8 cellular contexts compared by ENCODE assay signal in genomic region chr2:127085260-127085666, GRCh38. TPM values are rescaled to one million over a fixed set of nuclear protein-coding genes. Genes with fewer than 3 reads are reported as not detected.
A peak's percentile ranks its signal among the peaks of the same experiment; 100 is the strongest.
DNase-seq lines count a peak whose midpoint lies in the region; ATAC-seq and TF ChIP-seq lines count a peak whose summit lies in the region.

No MANE protein-coding gene starts in this region.

- peaks cover 97 to 100% (median 99%) of the 10 kb centered on the region in 10 experiments for H3K4me1 ChIP-seq in BLaER1 treated with 17β-estradiol and CSF1 and Interleukin-3, amounts not matched to agents 10 nM and 100 nM

- no peaks in the 10 kb centered on the region for H3K27me3 ChIP-seq in BLaER1 treated with 17β-estradiol and CSF1 and Interleukin-3, amounts not matched to agents 10 nM and 100 nM

- peak overlapping the region; percentile 95 to 99 (median 98) for H3K4me2 ChIP-seq in BLaER1 treated with 17β-estradiol and CSF1 and Interleukin-3, amounts not matched to agents 10 nM and 100 nM

- peak; percentile 38 for ATAC-seq in stimulated activated memory B cell treated with anti-CD40 and anti-IgM and Interleukin-4, amounts not matched to agents 10 μg/mL and 1 μg/mL and 100 μg/mL, for 72 hours

- H3K27me3 Mint-ChIP-seq in stimulated activated memory B cell treated with anti-CD40 and anti-IgM and Interleukin-4, amounts not matched to agents 10 μg/mL and 1 μg/mL and 100 μg/mL, for 72 hours = no peaks in the 10 kb centered on the region

- peak overlapping the region in 6 of 10 experiments; percentile 22 to 65 (median 46); a peak in 9 of 20 replicates for H3K4me3 ChIP-seq in BLaER1 treated with 17β-estradiol and CSF1 and Interleukin-3, amounts not matched to agents 10 nM and 100 nM
- no peak overlapping the region for H3K4me3 ChIP-seq in fibroblast of pulmonary artery (replicated peaks; ENCODE audit: low read depth, low read length)

- H3K27ac ChIP-seq in BLaER1 treated with 17β-estradiol and CSF1 and Interleukin-3, amounts not matched to agents 10 nM and 100 nM = peak overlapping the region; percentile 46 to 98 (median 96); a peak in 21 of 22 replicates

- peaks cover 0 to 78% (median 5%) of the 10 kb centered on the region in 11 experiments; a peak in 10 of 22 replicates for H4K20me1 ChIP-seq in BLaER1 treated with 17β-estradiol and CSF1 and Interleukin-3, amounts not matched to agents 10 nM and 100 nM

- no peaks in the 10 kb centered on the region for H3K9me3 Mint-ChIP-seq in stimulated activated memory B cell treated with anti-CD40 and anti-IgM and Interleukin-4, amounts not matched to agents 10 μg/mL and 1 μg/mL and 100 μg/mL, for 72 hours

- H3K36me3 ChIP-seq in BLaER1 treated with 17β-estradiol and CSF1 and Interleukin-3, amounts not matched to agents 10 nM and 100 nM = peaks cover 0 to 16% (median 10%) of the 10 kb centered on the region in 11 experiments; a peak in 5 of 22 replicates

- peak overlapping the region; percentile 89 for H3K27ac Mint-ChIP-seq in stimulated activated memory B cell treated with anti-CD40 and anti-IgM and Interleukin-4, amounts not matched to agents 10 μg/mL and 1 μg/mL and 100 μg/mL, for 72 hours

- DNase-seq in H4 (ENCODE audit: low spot score) (peak; percentile 31), UCSD-AML1 (lab: John Stamatoyannopoulos, UW; ENCODE audit: unreplicated experiment) (peak; percentile 38), fibroblast of pulmonary artery (ENCODE audit: low read depth) (peak; percentile 61), GOT3 (lab: John Stamatoyannopoulos, UW) (no peak)
- DNase-seq in effector CD4-positive, alpha-beta T cell = no peak
- no peak for DNase-seq in NK-92 treated with Interleukin-12 subunit alpha and Interleukin-12 subunit beta, amount 100 ng/mL, for 24 hours (lab: John Stamatoyannopoulos, UW)

- H3K4me1 Mint-ChIP-seq in stimulated activated memory B cell treated with anti-CD40 and anti-IgM and Interleukin-4, amounts not matched to agents 10 μg/mL and 1 μg/mL and 100 μg/mL, for 72 hours = peaks cover 80% of the 10 kb centered on the region

- no peaks in the 10 kb centered on the region for H3K9me3 ChIP-seq in BLaER1 treated with 17β-estradiol and CSF1 and Interleukin-3, amounts not matched to agents 10 nM and 100 nM (replicated peaks in 1 of 11)

- no peaks in the 10 kb centered on the region for H3K36me3 Mint-ChIP-seq in stimulated activated memory B cell treated with anti-CD40 and anti-IgM and Interleukin-4, amounts not matched to agents 10 μg/mL and 1 μg/mL and 100 μg/mL, for 72 hours

- peak overlapping the region; percentile 6 for H3K4me3 Mint-ChIP-seq in stimulated activated memory B cell treated with anti-CD40 and anti-IgM and Interleukin-4, amounts not matched to agents 10 μg/mL and 1 μg/mL and 100 μg/mL, for 72 hours

- peak overlapping the region; percentile 43 to 91 (median 87); a peak in 20 of 22 replicates for H3K9ac ChIP-seq in BLaER1 treated with 17β-estradiol and CSF1 and Interleukin-3, amounts not matched to agents 10 nM and 100 nM

- no peak for TF ChIP-seq CTCF in fibroblast of pulmonary artery (IDR thresholded peaks at IDR 0.05; ENCODE audit: low read length, missing control alignments)

RNA-seq across cellular contexts. Expression of gene BIN1, which starts 21.7 kb away (rescaled TPM):
- 60.0 and 61.7 TPM in 2 replicates for total RNA-seq in H4 (2014; rRNA removed; shearing (Covaris generic))

Comparison
In these comparisons a context has a peak if more than half of its experiments do, and no peak if none do; other contexts are left out.
1. DNase-seq: peak in H4 (single experiment), UCSD-AML1 (single experiment) and fibroblast of pulmonary artery (single experiment); none in effector CD4-positive, alpha-beta T cell (single experiment), NK-92 treated with Interleukin-12 subunit alpha and Interleukin-12 subunit beta, amount 100 ng/mL, for 24 hours (single experiment) and GOT3 (single experiment).